8 cellular contexts compared by ENCODE assay signal in the genomic region with DNA sequence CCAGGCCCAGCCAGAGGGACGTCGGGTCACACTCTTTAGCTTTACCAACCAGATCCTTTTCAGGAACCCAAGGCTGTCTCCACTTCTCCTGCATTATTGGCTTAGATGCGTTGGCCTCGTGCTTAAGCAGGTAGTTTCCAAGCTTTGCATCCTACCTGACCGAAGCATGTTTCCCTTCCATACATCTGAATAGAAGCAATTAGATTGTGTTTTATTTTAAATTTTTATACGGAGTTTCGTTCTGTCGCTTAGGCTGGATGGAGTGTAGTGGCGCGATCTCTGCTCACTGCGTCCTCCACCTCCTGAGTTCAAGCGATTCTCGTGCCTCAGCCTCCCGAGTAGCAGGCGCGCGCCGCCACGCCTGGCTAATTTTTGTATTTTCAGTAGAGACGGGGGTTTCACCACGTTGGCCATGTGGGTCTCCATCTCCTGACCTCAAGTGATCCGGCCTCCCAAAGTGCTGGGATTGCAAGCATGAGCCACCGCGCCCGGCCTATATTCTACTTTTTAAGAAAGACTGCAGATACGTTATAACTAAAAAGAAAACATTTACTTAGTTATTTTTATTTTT. TPM values are rescaled to one million over a fixed set of nuclear protein-coding genes. Genes with fewer than 3 reads are reported as not detected.
DNase-seq lines count a peak whose midpoint lies in the region; ATAC-seq and TF ChIP-seq lines count a peak whose summit lies in the region.

No MANE protein-coding gene starts in this region.

- peak overlapping the region; percentile 77 for H3K27ac ChIP-seq in CD8-positive, alpha-beta memory T cell (ENCODE audit: low read depth, low read length)
- peak overlapping the region; percentile 86 for H3K27ac ChIP-seq in Panc1 (ENCODE audit: low read length)
- H3K27ac ChIP-seq in effector memory CD4-positive, alpha-beta T cell (ENCODE audit: insufficient read depth, low read length, poor library complexity, severe bottlenecking): peak overlapping the region; percentile 57

- ATAC-seq in GM21717 (IDR thresholded peaks at IDR 0.05; ENCODE audit: unreplicated experiment) (peak; percentile 13), Panc1 (peak; percentile 67; the same call in 1 of the 2 replicates)

- in situ Hi-C loops in Panc1 (cut with HindIII; ENCODE audit: low pct_unique_long_range_greater_than_20kb, low sequenced_read_pairs): no loop called here

- POLR2A ChIA-PET in CD8-positive, alpha-beta memory T cell (lab: Charles Lee): interaction anchor here (0.6 to 2.0 kb wide), 6 partner anchors 10 to 662 kb away, joined by 3 to 27 read pairs (median 3); partner anchors contain the start of gene DCUN1D5
- POLR2A ChIA-PET in Panc1 (lab: Charles Lee): interaction anchor here (1.5 kb wide), 1 partner anchor 18 kb away, joined by 14 read pairs; the partner anchor contains the start of gene DCUN1D5

- no peaks in the 10 kb centered on the region for H3K27me3 ChIP-seq in CD8-positive, alpha-beta memory T cell (ENCODE audit: insufficient read depth, low read length, poor library complexity, severe bottlenecking)
- H3K27me3 ChIP-seq in Panc1 (ENCODE audit: control insufficient read depth, insufficient read depth, low read length): no peaks in the 10 kb centered on the region
- no peaks in the 10 kb centered on the region for H3K27me3 ChIP-seq in effector memory CD4-positive, alpha-beta T cell (replicated peaks; ENCODE audit: control insufficient read depth, insufficient read depth, low read length, poor library complexity, severe bottlenecking)

- peaks cover 0 to 14% (median 1%) of the 10 kb centered on the region in 3 donors for H3K36me3 Mint-ChIP-seq in CD8-positive, alpha-beta memory T cell

- H3K9me3 Mint-ChIP-seq in CD8-positive, alpha-beta memory T cell: no peaks in the 10 kb centered on the region

- H3K27me3 Mint-ChIP-seq in CD8-positive, alpha-beta memory T cell: peaks cover 5 to 7% of the 10 kb centered on the region in 2 donors

- BruUV-seq in Panc1 (replicated peaks; lab: Mats Ljungman, UMichigan): TSS peak; percentile 64

- H3K36me3 ChIP-seq in CD8-positive, alpha-beta memory T cell (ENCODE audit: insufficient read depth, low read length): no peaks in the 10 kb centered on the region
- H3K36me3 ChIP-seq in Panc1 (ENCODE audit: control insufficient read depth, insufficient read depth, low read length): no peaks in the 10 kb centered on the region
- no peaks in the 10 kb centered on the region for H3K36me3 ChIP-seq in effector memory CD4-positive, alpha-beta T cell (ENCODE audit: control insufficient read depth, insufficient read depth, low read length)

- H3K9me3 ChIP-seq in CD8-positive, alpha-beta memory T cell (ENCODE audit: low read length): no peaks in the 10 kb centered on the region
- no peaks in the 10 kb centered on the region for H3K9me3 ChIP-seq in Panc1 (ENCODE audit: control insufficient read depth, insufficient read depth, low read depth, low read length)
- H3K9me3 ChIP-seq in effector memory CD4-positive, alpha-beta T cell (ENCODE audit: control insufficient read depth, low read length): no peaks in the 10 kb centered on the region

- peak overlapping the region; percentile 90 for H3K4me3 ChIP-seq in CD8-positive, alpha-beta memory T cell (ENCODE audit: low read length)
- H3K4me3 ChIP-seq in Panc1 (ENCODE audit: low read depth in 2 of 2, low read length in 2 of 2): peak overlapping the region; percentile 84 to 92
- peak overlapping the region; percentile 66 for H3K4me3 ChIP-seq in effector memory CD4-positive, alpha-beta T cell (ENCODE audit: insufficient read depth, low read depth, low read length, poor library complexity, severe bottlenecking)

- H3K4me1 Mint-ChIP-seq in CD8-positive, alpha-beta memory T cell: peaks cover 15 to 27% (median 21%) of the 10 kb centered on the region in 3 donors

- CTCF ChIA-PET in CD8-positive, alpha-beta memory T cell (lab: Charles Lee): interaction anchor here (0.9 to 1.9 kb wide), 9 partner anchors 9 to 74 kb away, joined by 3 to 19 read pairs (median 4); partner anchors contain the start of gene DCUN1D5
- CTCF ChIA-PET in Panc1 (lab: Charles Lee): interaction anchor here (1.0 to 1.9 kb wide), 3 partner anchors 9 to 92 kb away, joined by 3 to 6 read pairs (median 4); partner anchors contain the start of gene DCUN1D5

- DNase-seq in CD8-positive, alpha-beta memory T cell: no peak
- DNase-seq in Panc1 (ENCODE audit: low read depth, low spot score) (peak; percentile 24), myocyte (ENCODE audit: low read depth) (peak; percentile 26), amniotic stem cell (lab: John Stamatoyannopoulos, UW) (no peak), GM19238 (ENCODE audit: insufficient read length, low spot score) (no peak)
- no peak for DNase-seq in effector memory CD4-positive, alpha-beta T cell
- DNase-seq in stimulated activated CD4-positive, alpha-beta T cell treated with anti-CD3 and anti-CD28 coated beads, Interleukin-1b, Interleukin-23, amount 100 ng/mL, for 48 hours: no peak

- H3K27ac Mint-ChIP-seq in CD8-positive, alpha-beta memory T cell: peak overlapping the region; percentile 92 to 99 (median 98)

- peak overlapping the region; percentile 90 to 97 (median 95) for H3K4me3 Mint-ChIP-seq in CD8-positive, alpha-beta memory T cell

- no peaks in the 10 kb centered on the region for H3K4me1 ChIP-seq in CD8-positive, alpha-beta memory T cell (ENCODE audit: insufficient read depth, low read length)
- H3K4me1 ChIP-seq in Panc1 (ENCODE audit: control insufficient read depth, insufficient read depth, low read length): peaks cover 6% of the 10 kb centered on the region; the same call in 1 of the 2 replicates
- H3K4me1 ChIP-seq in effector memory CD4-positive, alpha-beta T cell (ENCODE audit: control insufficient read depth, insufficient read depth, low read length, poor library complexity, severe bottlenecking): no peaks in the 10 kb centered on the region

- intact Hi-C loops in Panc1 (cut with micrococcal nuclease; ENCODE audit: unreplicated experiment): no loop called here

- TF ChIP-seq CTCF in Panc1 (IDR thresholded peaks at IDR 0.05): no peak

RNA-seq across cellular contexts. Expression of gene DYNC2H1, which starts 0.7 kb away (rescaled TPM):
- 1 to 10 TPM; 2.4 to 2.9 TPM for total RNA-seq in CD8-positive, alpha-beta memory T cell
- 1.1 TPM for polyA plus RNA-seq in CD8-positive, alpha-beta memory T cell
- total RNA-seq in Panc1 (2021; ENCODE audit: unreplicated experiment) (12.4 TPM), myocyte (16.3 and 18.6 TPM in 2 replicates)
- 6.7 TPM for polyA plus RNA-seq in Panc1 (2012; ENCODE audit: insufficient read length)
- 4.4 TPM for polyA plus RNA-seq in myocyte (2012)

RNA-seq across cellular contexts. Expression of gene DCUN1D5, which starts 17.9 kb away (rescaled TPM):
- total RNA-seq in CD8-positive, alpha-beta memory T cell: 10 to 100 TPM; 84.2 to 84.8 TPM
- 27.6 TPM for polyA plus RNA-seq in CD8-positive, alpha-beta memory T cell
- total RNA-seq in Panc1 (2021; ENCODE audit: unreplicated experiment) (68.3 TPM), myocyte (65.3 and 81.5 TPM in 2 replicates)
- polyA plus RNA-seq in Panc1 (2012; ENCODE audit: insufficient read length): 61.2 TPM
- 41.8 TPM for polyA plus RNA-seq in myocyte (2012)

Comparison
In these comparisons a context has a peak if more than half of its experiments do, and no peak if none do; other contexts are left out.
1. DNase-seq: peak in Panc1 (single experiment) and myocyte (single experiment); none in CD8-positive, alpha-beta memory T cell (0 of 5), effector memory CD4-positive, alpha-beta T cell (0 of 3), amniotic stem cell (single experiment), stimulated activated CD4-positive, alpha-beta T cell treated with anti-CD3 and anti-CD28 coated beads, Interleukin-1b, Interleukin-23, amount 100 ng/mL, for 48 hours (single experiment) and GM19238 (single experiment).
2. Peak in every context shown above with its lines, with median percentiles within 50 percentile points of each other: H3K27ac ChIP-seq and H3K4me3 ChIP-seq.